Comparison of ENCODE assay signal across 1 cellular context in the genomic region with DNA sequence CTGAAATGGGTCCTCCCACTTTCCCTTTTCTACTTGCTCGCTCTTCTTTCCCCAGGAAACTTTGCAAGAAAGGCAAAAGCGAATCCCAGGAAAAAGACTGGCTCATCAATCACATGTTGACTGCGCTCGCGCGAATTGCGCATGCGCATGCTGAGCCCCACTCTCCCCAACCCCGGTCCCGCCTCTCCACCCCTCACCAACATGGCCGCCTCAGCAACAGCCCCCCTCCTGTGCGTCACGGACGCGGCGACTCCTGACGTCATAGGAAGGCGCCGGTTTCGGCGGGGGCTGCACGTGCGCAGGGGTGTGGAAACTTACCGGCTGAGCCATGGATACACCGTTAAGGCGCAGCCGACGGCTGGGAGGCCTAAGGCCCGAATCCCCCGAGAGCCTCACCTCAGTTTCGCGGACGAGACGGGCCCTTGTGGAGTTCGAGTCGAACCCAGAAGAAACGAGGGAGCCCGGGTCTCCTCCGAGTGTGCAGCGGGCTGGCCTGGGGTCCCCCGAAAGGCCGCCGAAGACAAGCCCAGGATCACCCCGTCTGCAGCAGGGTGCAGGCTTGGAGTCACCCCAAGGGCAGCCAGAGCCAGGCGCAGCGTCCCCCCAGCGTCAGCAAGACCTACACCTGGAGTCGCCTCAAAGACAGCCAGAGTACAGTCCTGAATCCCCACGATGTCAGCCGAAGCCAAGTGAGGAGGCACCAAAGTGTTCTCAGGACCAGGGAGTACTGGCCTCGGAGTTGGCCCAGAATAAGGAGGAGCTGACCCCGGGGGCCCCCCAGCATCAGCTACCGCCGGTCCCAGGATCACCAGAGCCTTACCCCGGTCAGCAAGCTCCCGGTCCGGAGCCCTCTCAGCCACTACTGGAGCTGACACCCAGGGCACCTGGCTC.
TF ChIP-seq lines count a peak whose summit lies in the region.

TSS of gene CCDC86 (plus strand) at position 317 of the 891 bp plus-strand sequence. CDS start at position 329, 12 bp downstream.

TF ChIP-seq in H1, 55 proteins besides CTCF, POLR2A, EP300 and RAD21:
- TF ChIP-seq HDAC6 (IDR thresholded peaks at IDR 0.05; ENCODE audit: low read depth, low read length), result no peak
- TF ChIP-seq, protein P1, sequence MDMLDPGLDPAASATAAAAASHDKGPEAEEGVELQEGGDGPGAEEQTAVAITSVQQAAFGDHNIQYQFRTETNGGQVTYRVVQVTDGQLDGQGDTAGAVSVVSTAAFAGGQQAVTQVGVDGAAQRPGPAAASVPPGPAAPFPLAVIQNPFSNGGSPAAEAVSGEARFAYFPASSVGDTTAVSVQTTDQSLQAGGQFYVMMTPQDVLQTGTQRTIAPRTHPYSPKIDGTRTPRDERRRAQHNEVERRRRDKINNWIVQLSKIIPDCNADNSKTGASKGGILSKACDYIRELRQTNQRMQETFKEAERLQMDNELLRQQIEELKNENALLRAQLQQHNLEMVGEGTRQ (IDR thresholded peaks at IDR 0.05; ENCODE audit: low read length), result peak; percentile 63
- TF ChIP-seq SP1 (IDR thresholded peaks at IDR 0.05; ENCODE audit: low read depth, low read length), result peak; percentile 79
- peak; percentile 71 for TF ChIP-seq ASH2L (IDR thresholded peaks at IDR 0.05; ENCODE audit: low read length)
- no peak for TF ChIP-seq MAFK (IDR thresholded peaks at IDR 0.05; ENCODE audit: low read depth, low read length)
- TF ChIP-seq KDM1A (IDR thresholded peaks at IDR 0.05; ENCODE audit: borderline replicate concordance, low read length), result no peak
- TF ChIP-seq SIN3A (conservative IDR thresholded peaks at IDR 0.05 in 1 of 2, IDR thresholded peaks at IDR 0.05 in 1 of 2; ENCODE audit: low read depth in 1 of 2, low read length in 2 of 2), result peak; percentile 99 to 100
- no peak for TF ChIP-seq NANOG (IDR thresholded peaks at IDR 0.05; ENCODE audit: insufficient read depth, low read depth, low read length, poor library complexity, severe bottlenecking)
- TF ChIP-seq KDM4A (IDR thresholded peaks at IDR 0.05; ENCODE audit: low read depth, low read length, severe bottlenecking), result peak; percentile 100
- no peak for TF ChIP-seq CEBPB (IDR thresholded peaks at IDR 0.05; ENCODE audit: low read depth, low read length)
- no peak for TF ChIP-seq ZNF274 (IDR thresholded peaks at IDR 0.05; ENCODE audit: borderline replicate concordance, extremely low read depth, low read length)
- no peak for TF ChIP-seq SP2 (IDR thresholded peaks at IDR 0.05; ENCODE audit: low read length)
- TF ChIP-seq SIX5 (IDR thresholded peaks at IDR 0.05; ENCODE audit: low read depth, low read length), result peak; percentile 39; the same call in 1 of the 2 replicates
- peak; percentile 82; the same call in 1 of the 2 replicates for TF ChIP-seq RBBP5 (IDR thresholded peaks at IDR 0.05; ENCODE audit: borderline replicate concordance, low read depth, low read length)
- no peak for TF ChIP-seq RXRA (IDR thresholded peaks at IDR 0.05; ENCODE audit: insufficient read depth, low read depth, low read length)
- peak; percentile 61 for TF ChIP-seq CHD2 (IDR thresholded peaks at IDR 0.05; ENCODE audit: low read length)
- 0 out of 2 replicates have a peak, but pooled peaks have one; percentile 67 for TF ChIP-seq TCF12 (IDR thresholded peaks at IDR 0.05; ENCODE audit: low read depth, low read length)
- TF ChIP-seq POU5F1 (IDR thresholded peaks at IDR 0.05; ENCODE audit: low read depth, low read length), result no peak
- TF ChIP-seq HDAC2 (IDR thresholded peaks at IDR 0.05; ENCODE audit: borderline replicate concordance in 1 of 2, low read depth in 2 of 2, low read length in 2 of 2), result peak in 1 of 2 experiments; percentile 79; a peak in 1 of 4 replicates
- TF ChIP-seq CHD1 (IDR thresholded peaks at IDR 0.05; ENCODE audit: low read depth, low read length), result no peak
- 0 out of 2 replicates have a peak, but pooled peaks have one; percentile 23 for TF ChIP-seq BACH1 (IDR thresholded peaks at IDR 0.05; ENCODE audit: low read length)
- no peak for TF ChIP-seq FOSL1 (IDR thresholded peaks at IDR 0.05; ENCODE audit: insufficient read depth, low read depth, low read length)
- no peak for TF ChIP-seq RFX5 (IDR thresholded peaks at IDR 0.05; ENCODE audit: borderline replicate concordance, low read depth, low read length)
- no peak for TF ChIP-seq BCL11A (IDR thresholded peaks at IDR 0.05; ENCODE audit: low read depth in 2 of 2, low read length in 2 of 2)
- TF ChIP-seq, protein P2, sequence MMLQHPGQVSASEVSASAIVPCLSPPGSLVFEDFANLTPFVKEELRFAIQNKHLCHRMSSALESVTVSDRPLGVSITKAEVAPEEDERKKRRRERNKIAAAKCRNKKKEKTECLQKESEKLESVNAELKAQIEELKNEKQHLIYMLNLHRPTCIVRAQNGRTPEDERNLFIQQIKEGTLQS (IDR thresholded peaks at IDR 0.05; ENCODE audit: insufficient read depth, low read depth, low read length), result peak; percentile 98
- TF ChIP-seq KDM5A (IDR thresholded peaks at IDR 0.05; ENCODE audit: low read length), result peak; percentile 71
- peak; percentile 92 for TF ChIP-seq SRF (IDR thresholded peaks at IDR 0.05; ENCODE audit: low read depth, low read length)
- TF ChIP-seq CREB1 (IDR thresholded peaks at IDR 0.05), result peak; percentile 100
- peak; percentile 70 for TF ChIP-seq NRF1 (IDR thresholded peaks at IDR 0.05; ENCODE audit: low read depth, low read length)
- TF ChIP-seq, protein P3, sequence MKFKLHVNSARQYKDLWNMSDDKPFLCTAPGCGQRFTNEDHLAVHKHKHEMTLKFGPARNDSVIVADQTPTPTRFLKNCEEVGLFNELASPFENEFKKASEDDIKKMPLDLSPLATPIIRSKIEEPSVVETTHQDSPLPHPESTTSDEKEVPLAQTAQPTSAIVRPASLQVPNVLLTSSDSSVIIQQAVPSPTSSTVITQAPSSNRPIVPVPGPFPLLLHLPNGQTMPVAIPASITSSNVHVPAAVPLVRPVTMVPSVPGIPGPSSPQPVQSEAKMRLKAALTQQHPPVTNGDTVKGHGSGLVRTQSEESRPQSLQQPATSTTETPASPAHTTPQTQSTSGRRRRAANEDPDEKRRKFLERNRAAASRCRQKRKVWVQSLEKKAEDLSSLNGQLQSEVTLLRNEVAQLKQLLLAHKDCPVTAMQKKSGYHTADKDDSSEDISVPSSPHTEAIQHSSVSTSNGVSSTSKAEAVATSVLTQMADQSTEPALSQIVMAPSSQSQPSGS (IDR thresholded peaks at IDR 0.05; ENCODE audit: low read length), result no peak
- 0 out of 2 replicates have a peak, but pooled peaks have one; percentile 32 for TF ChIP-seq JUND (IDR thresholded peaks at IDR 0.05; ENCODE audit: low read length)
- peak; percentile 88 for TF ChIP-seq E2F6 (IDR thresholded peaks at IDR 0.05)
- TF ChIP-seq JUN (IDR thresholded peaks at IDR 0.05; ENCODE audit: low read depth, low read length), result no peak
- TF ChIP-seq PHF8 (conservative IDR thresholded peaks at IDR 0.05; ENCODE audit: low read depth, low read length), result peak; percentile 85
- TF ChIP-seq EZH2 (IDR thresholded peaks at IDR 0.05; ENCODE audit: low read depth, low read length, severe bottlenecking), result no peak
- TF ChIP-seq, protein P4, sequence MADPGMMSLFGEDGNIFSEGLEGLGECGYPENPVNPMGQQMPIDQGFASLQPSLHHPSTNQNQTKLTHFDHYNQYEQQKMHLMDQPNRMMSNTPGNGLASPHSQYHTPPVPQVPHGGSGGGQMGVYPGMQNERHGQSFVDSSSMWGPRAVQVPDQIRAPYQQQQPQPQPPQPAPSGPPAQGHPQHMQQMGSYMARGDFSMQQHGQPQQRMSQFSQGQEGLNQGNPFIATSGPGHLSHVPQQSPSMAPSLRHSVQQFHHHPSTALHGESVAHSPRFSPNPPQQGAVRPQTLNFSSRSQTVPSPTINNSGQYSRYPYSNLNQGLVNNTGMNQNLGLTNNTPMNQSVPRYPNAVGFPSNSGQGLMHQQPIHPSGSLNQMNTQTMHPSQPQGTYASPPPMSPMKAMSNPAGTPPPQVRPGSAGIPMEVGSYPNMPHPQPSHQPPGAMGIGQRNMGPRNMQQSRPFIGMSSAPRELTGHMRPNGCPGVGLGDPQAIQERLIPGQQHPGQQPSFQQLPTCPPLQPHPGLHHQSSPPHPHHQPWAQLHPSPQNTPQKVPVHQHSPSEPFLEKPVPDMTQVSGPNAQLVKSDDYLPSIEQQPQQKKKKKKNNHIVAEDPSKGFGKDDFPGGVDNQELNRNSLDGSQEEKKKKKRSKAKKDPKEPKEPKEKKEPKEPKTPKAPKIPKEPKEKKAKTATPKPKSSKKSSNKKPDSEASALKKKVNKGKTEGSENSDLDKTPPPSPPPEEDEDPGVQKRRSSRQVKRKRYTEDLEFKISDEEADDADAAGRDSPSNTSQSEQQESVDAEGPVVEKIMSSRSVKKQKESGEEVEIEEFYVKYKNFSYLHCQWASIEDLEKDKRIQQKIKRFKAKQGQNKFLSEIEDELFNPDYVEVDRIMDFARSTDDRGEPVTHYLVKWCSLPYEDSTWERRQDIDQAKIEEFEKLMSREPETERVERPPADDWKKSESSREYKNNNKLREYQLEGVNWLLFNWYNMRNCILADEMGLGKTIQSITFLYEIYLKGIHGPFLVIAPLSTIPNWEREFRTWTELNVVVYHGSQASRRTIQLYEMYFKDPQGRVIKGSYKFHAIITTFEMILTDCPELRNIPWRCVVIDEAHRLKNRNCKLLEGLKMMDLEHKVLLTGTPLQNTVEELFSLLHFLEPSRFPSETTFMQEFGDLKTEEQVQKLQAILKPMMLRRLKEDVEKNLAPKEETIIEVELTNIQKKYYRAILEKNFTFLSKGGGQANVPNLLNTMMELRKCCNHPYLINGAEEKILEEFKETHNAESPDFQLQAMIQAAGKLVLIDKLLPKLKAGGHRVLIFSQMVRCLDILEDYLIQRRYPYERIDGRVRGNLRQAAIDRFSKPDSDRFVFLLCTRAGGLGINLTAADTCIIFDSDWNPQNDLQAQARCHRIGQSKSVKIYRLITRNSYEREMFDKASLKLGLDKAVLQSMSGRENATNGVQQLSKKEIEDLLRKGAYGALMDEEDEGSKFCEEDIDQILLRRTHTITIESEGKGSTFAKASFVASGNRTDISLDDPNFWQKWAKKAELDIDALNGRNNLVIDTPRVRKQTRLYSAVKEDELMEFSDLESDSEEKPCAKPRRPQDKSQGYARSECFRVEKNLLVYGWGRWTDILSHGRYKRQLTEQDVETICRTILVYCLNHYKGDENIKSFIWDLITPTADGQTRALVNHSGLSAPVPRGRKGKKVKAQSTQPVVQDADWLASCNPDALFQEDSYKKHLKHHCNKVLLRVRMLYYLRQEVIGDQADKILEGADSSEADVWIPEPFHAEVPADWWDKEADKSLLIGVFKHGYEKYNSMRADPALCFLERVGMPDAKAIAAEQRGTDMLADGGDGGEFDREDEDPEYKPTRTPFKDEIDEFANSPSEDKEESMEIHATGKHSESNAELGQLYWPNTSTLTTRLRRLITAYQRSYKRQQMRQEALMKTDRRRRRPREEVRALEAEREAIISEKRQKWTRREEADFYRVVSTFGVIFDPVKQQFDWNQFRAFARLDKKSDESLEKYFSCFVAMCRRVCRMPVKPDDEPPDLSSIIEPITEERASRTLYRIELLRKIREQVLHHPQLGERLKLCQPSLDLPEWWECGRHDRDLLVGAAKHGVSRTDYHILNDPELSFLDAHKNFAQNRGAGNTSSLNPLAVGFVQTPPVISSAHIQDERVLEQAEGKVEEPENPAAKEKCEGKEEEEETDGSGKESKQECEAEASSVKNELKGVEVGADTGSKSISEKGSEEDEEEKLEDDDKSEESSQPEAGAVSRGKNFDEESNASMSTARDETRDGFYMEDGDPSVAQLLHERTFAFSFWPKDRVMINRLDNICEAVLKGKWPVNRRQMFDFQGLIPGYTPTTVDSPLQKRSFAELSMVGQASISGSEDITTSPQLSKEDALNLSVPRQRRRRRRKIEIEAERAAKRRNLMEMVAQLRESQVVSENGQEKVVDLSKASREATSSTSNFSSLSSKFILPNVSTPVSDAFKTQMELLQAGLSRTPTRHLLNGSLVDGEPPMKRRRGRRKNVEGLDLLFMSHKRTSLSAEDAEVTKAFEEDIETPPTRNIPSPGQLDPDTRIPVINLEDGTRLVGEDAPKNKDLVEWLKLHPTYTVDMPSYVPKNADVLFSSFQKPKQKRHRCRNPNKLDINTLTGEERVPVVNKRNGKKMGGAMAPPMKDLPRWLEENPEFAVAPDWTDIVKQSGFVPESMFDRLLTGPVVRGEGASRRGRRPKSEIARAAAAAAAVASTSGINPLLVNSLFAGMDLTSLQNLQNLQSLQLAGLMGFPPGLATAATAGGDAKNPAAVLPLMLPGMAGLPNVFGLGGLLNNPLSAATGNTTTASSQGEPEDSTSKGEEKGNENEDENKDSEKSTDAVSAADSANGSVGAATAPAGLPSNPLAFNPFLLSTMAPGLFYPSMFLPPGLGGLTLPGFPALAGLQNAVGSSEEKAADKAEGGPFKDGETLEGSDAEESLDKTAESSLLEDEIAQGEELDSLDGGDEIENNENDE (IDR thresholded peaks at IDR 0.05; ENCODE audit: insufficient replicate concordance, low read length), result no peak
- TF ChIP-seq TAF1 (IDR thresholded peaks at IDR 0.05; ENCODE audit: low read depth, low read length), result peak; percentile 87
- TF ChIP-seq TBP (IDR thresholded peaks at IDR 0.05; ENCODE audit: low read depth, low read length), result peak; percentile 71; the same call in 1 of the 2 replicates
- TF ChIP-seq TAF7 (optimal IDR thresholded peaks at IDR 0.05; ENCODE audit: borderline replicate concordance, low read depth, low read length), result peak; percentile 45
- no peak for TF ChIP-seq CTBP2 (IDR thresholded peaks at IDR 0.05; ENCODE audit: borderline replicate concordance, insufficient read depth, insufficient read length, low read length)
- no peak for TF ChIP-seq SP4 (IDR thresholded peaks at IDR 0.05; ENCODE audit: low read length)
- peak; percentile 98 for TF ChIP-seq YY1 (IDR thresholded peaks at IDR 0.05; ENCODE audit: low read depth, low read length)
- TF ChIP-seq SUZ12 (IDR thresholded peaks at IDR 0.05; ENCODE audit: low read length), result no peak
- no peak for TF ChIP-seq EGR1 (IDR thresholded peaks at IDR 0.05; ENCODE audit: borderline replicate concordance, low read depth, low read length)
- TF ChIP-seq, protein P5, sequence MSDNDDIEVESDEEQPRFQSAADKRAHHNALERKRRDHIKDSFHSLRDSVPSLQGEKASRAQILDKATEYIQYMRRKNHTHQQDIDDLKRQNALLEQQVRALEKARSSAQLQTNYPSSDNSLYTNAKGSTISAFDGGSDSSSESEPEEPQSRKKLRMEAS (IDR thresholded peaks at IDR 0.05), result peak; percentile 100
- 0 out of 2 replicates have a peak, but pooled peaks have one; percentile 46 for TF ChIP-seq GTF2F1 (IDR thresholded peaks at IDR 0.05; ENCODE audit: borderline replicate concordance, low read depth, low read length)
- TF ChIP-seq SIRT6 (IDR thresholded peaks at IDR 0.05; ENCODE audit: low read length), result no peak
- no peak for TF ChIP-seq CBX5 (IDR thresholded peaks at IDR 0.05; ENCODE audit: low read depth, low read length)
- TF ChIP-seq BRCA1 (IDR thresholded peaks at IDR 0.05; ENCODE audit: low read depth, low read length), result peak; percentile 59
- TF ChIP-seq POLR2AphosphoS5 (IDR thresholded peaks at IDR 0.05; ENCODE audit: low read depth, low read length), result peak; percentile 73
- TF ChIP-seq CBX8 (IDR thresholded peaks at IDR 0.05; ENCODE audit: borderline replicate concordance, low read depth, low read length), result no peak
- TF ChIP-seq SAP30 (IDR thresholded peaks at IDR 0.05; ENCODE audit: insufficient read depth, insufficient replicate concordance, low read length), result peak; percentile 96
TF ChIP-seq in H1: peak in this region for 28.
